Comparison of ENCODE assay signal across 25 cellular contexts in the genomic region with DNA sequence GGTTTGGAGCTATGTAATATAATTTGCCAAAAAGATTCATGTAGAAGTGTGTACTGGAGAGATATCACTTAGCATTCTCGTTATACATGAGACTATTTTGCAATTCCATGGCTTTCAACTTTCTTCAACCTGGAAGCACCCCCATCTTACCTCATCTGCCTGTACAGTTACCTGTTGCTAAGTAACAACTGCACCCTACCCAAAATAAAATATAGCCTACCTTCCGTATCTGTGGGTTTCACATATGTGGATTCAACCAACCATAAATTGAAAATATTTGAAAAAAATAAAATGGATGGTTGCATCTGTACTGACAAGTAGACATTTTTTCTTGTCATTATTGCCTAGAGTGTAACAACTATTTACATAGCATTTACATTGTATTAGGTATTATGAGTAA.
"Had no signal": no experiment of that assay in that cellular context is flagged by ENCODE, and none has a peak within 500 bp of the region (broad histone marks: within the 10 kb centered on the region; RNA-seq: fewer than 3 reads in every experiment).

No MANE protein-coding gene starts in this region.

- H3K9me3 ChIP-seq: colonic mucosa, esophagus squamous epithelium, gastroesophageal sphincter, heart left ventricle, left lung, lower lobe of right lung had no signal

- H3K4me2 ChIP-seq: hepatocyte had no signal

- H3K36me3 ChIP-seq: colonic mucosa, esophagus squamous epithelium, gastroesophageal sphincter, heart left ventricle, left lung, lower lobe of right lung had no signal

- FAIRE-seq: endometrium, frontal cortex had no signal

- H3K4me1 ChIP-seq: colonic mucosa, esophagus squamous epithelium, gastroesophageal sphincter, heart left ventricle, left lung, lower lobe of right lung had no signal

- DNase-seq: colonic mucosa; cortex of kidney; effector CD8-positive, alpha-beta T cell; effector memory CD8-positive, alpha-beta T cell; endodermal cell; erythroblast; esophagus squamous epithelium; foreskin fibroblast; heart left ventricle; hypothalamus; immature natural killer cell; islet precursor cell; left cardiac atrium; left lung; left ventricle myocardium superior; lower lobe of right lung; mesendoderm; midbrain had no signal

- H3K4me3 ChIP-seq: colonic mucosa, esophagus squamous epithelium, gastroesophageal sphincter, heart left ventricle, hepatocyte, left lung, lower lobe of right lung had no signal

- H3K4me3 Mint-ChIP-seq: dendritic cell treated with granulocyte-macrophage colony-stimulating factor and Interleukin-4, amounts not matched to agents 40 ng/mL and 50 ng/mL, for 4 days; effector memory CD8-positive, alpha-beta T cell; endodermal cell; immature natural killer cell had no signal

- H3K9me3 Mint-ChIP-seq: dendritic cell treated with granulocyte-macrophage colony-stimulating factor and Interleukin-4, amounts not matched to agents 40 ng/mL and 50 ng/mL, for 4 days; effector memory CD8-positive, alpha-beta T cell; endodermal cell; immature natural killer cell had no signal

- H3K36me3 Mint-ChIP-seq: immature natural killer cell had no signal

- H3K27ac ChIP-seq: colonic mucosa, epithelial cell of prostate, esophagus squamous epithelium, gastroesophageal sphincter, heart left ventricle, hepatocyte, left lung, lower lobe of right lung had no signal

- ATAC-seq: effector memory CD8-positive, alpha-beta T cell; esophagus mucosa; gastroesophageal sphincter; heart left ventricle; left cardiac atrium; left lung; left ventricle myocardium superior; lower lobe of right lung had no signal

- H3K27me3 ChIP-seq: colonic mucosa, esophagus squamous epithelium, gastroesophageal sphincter, hepatocyte, left lung had no signal

- H3K27ac Mint-ChIP-seq: dendritic cell treated with granulocyte-macrophage colony-stimulating factor and Interleukin-4, amounts not matched to agents 40 ng/mL and 50 ng/mL, for 4 days; effector memory CD8-positive, alpha-beta T cell; endodermal cell; immature natural killer cell had no signal

- H3K27me3 Mint-ChIP-seq: dendritic cell treated with granulocyte-macrophage colony-stimulating factor and Interleukin-4, amounts not matched to agents 40 ng/mL and 50 ng/mL, for 4 days; effector memory CD8-positive, alpha-beta T cell had no signal

- H3K79me2 ChIP-seq: hepatocyte had no signal

- H2AFZ ChIP-seq: hepatocyte had no signal
